Comparison of ENCODE assay signal across 8 cellular contexts in genomic region chr16:56985288-56985961, GRCh38. TPM values are rescaled to one million over a fixed set of nuclear protein-coding genes. Genes with fewer than 3 reads are reported as not detected.
DNase-seq lines count a peak whose midpoint lies in the region; ATAC-seq and TF ChIP-seq lines count a peak whose summit lies in the region.

No MANE protein-coding gene starts in this region.

- no peaks in the 10 kb centered on the region for H3K27me3 Mint-ChIP-seq in activated T-cell treated with anti-CD3 and anti-CD28 coated beads, Interleukin-2, amount 50 U/mL, for 72 hours (ENCODE audit: low read depth)
- peaks cover 9% of the 10 kb centered on the region for H3K27me3 Mint-ChIP-seq in glutamatergic neuron (ENCODE audit: unreplicated experiment)
- H3K27me3 Mint-ChIP-seq in stimulated activated memory B cell treated with anti-CD40 and anti-IgM and Interleukin-4, amounts not matched to agents 10 μg/mL and 1 μg/mL and 100 μg/mL, for 72 hours = no peaks in the 10 kb centered on the region

- H3K4me1 Mint-ChIP-seq in activated T-cell treated with anti-CD3 and anti-CD28 coated beads, Interleukin-2, amount 50 U/mL, for 72 hours (ENCODE audit: low read depth) = peaks cover 88% of the 10 kb centered on the region
- peaks cover 8% of the 10 kb centered on the region for H3K4me1 Mint-ChIP-seq in glutamatergic neuron (ENCODE audit: low read depth, unreplicated experiment)
- peaks cover 92% of the 10 kb centered on the region for H3K4me1 Mint-ChIP-seq in stimulated activated memory B cell treated with anti-CD40 and anti-IgM and Interleukin-4, amounts not matched to agents 10 μg/mL and 1 μg/mL and 100 μg/mL, for 72 hours

- peak overlapping the region; percentile 93 for H3K27ac Mint-ChIP-seq in activated T-cell treated with anti-CD3 and anti-CD28 coated beads, Interleukin-2, amount 50 U/mL, for 72 hours
- no peak overlapping the region for H3K27ac Mint-ChIP-seq in glutamatergic neuron (ENCODE audit: unreplicated experiment)
- H3K27ac Mint-ChIP-seq in stimulated activated memory B cell treated with anti-CD40 and anti-IgM and Interleukin-4, amounts not matched to agents 10 μg/mL and 1 μg/mL and 100 μg/mL, for 72 hours = peak overlapping the region; percentile 99

- DNase-seq in 8988T (peak; percentile 78), GOT3 (lab: John Stamatoyannopoulos, UW) (peak; percentile 17), glutamatergic neuron (peak; percentile 44), NCI-H345 (lab: John Stamatoyannopoulos, UW) (no peak)
- peak in 1 of 2 donors; percentile 39 for DNase-seq in activated T-cell treated with anti-CD3 and anti-CD28 coated beads, Interleukin-2, amount 50 U/mL, for 72 hours
- DNase-seq in NK-92 treated with Interleukin-12 subunit alpha and Interleukin-12 subunit beta, amount 100 ng/mL, for 24 hours (lab: John Stamatoyannopoulos, UW) = no peak
- no peak for DNase-seq in central memory CD4-positive, alpha-beta T cell

- TF ChIP-seq CTCF in glutamatergic neuron (IDR thresholded peaks at IDR 0.05; ENCODE audit: partially characterized antibody, unreplicated experiment) = no peak

- H3K4me3 Mint-ChIP-seq in activated T-cell treated with anti-CD3 and anti-CD28 coated beads, Interleukin-2, amount 50 U/mL, for 72 hours = peak overlapping the region; percentile 60 to 83
- no peak overlapping the region for H3K4me3 Mint-ChIP-seq in glutamatergic neuron (ENCODE audit: unreplicated experiment)
- peak overlapping the region; percentile 6 for H3K4me3 Mint-ChIP-seq in stimulated activated memory B cell treated with anti-CD40 and anti-IgM and Interleukin-4, amounts not matched to agents 10 μg/mL and 1 μg/mL and 100 μg/mL, for 72 hours

- ATAC-seq in activated T-cell treated with anti-CD3 and anti-CD28 coated beads, Interleukin-2, amount 50 U/mL, for 72 hours (replicated peaks in 1 of 2) = no peak
- ATAC-seq in stimulated activated memory B cell treated with anti-CD40 and anti-IgM and Interleukin-4, amounts not matched to agents 10 μg/mL and 1 μg/mL and 100 μg/mL, for 72 hours = no peak

- peaks cover 14 to 25% of the 10 kb centered on the region in 2 donors for H3K36me3 Mint-ChIP-seq in activated T-cell treated with anti-CD3 and anti-CD28 coated beads, Interleukin-2, amount 50 U/mL, for 72 hours (ENCODE audit: insufficient read depth in 2 of 2)
- no peaks in the 10 kb centered on the region for H3K36me3 Mint-ChIP-seq in glutamatergic neuron (ENCODE audit: unreplicated experiment)
- peaks cover 54% of the 10 kb centered on the region for H3K36me3 Mint-ChIP-seq in stimulated activated memory B cell treated with anti-CD40 and anti-IgM and Interleukin-4, amounts not matched to agents 10 μg/mL and 1 μg/mL and 100 μg/mL, for 72 hours

- no peaks in the 10 kb centered on the region for H3K9me3 Mint-ChIP-seq in activated T-cell treated with anti-CD3 and anti-CD28 coated beads, Interleukin-2, amount 50 U/mL, for 72 hours
- peaks cover 2% of the 10 kb centered on the region for H3K9me3 Mint-ChIP-seq in glutamatergic neuron (ENCODE audit: unreplicated experiment)
- H3K9me3 Mint-ChIP-seq in stimulated activated memory B cell treated with anti-CD40 and anti-IgM and Interleukin-4, amounts not matched to agents 10 μg/mL and 1 μg/mL and 100 μg/mL, for 72 hours = no peaks in the 10 kb centered on the region

RNA-seq across cellular contexts. Expression of gene NLRC5, which starts 3.9 kb away (rescaled TPM):
- 100 to 1,000 TPM; 239 to 256 TPM for total RNA-seq in activated T-cell treated with anti-CD3 and anti-CD28 coated beads, Interleukin-2, amount 50 U/mL, for 72 hours
- total RNA-seq in glutamatergic neuron (ENCODE audit: unreplicated experiment) = 1.5 TPM

RNA-seq across cellular contexts. Expression of gene CETP, which starts 23.7 kb away (rescaled TPM):
- total RNA-seq in activated T-cell treated with anti-CD3 and anti-CD28 coated beads, Interleukin-2, amount 50 U/mL, for 72 hours = under 1 TPM in 1 of 2 donors, not detected in 1; 0.36 TPM
- total RNA-seq in glutamatergic neuron (ENCODE audit: unreplicated experiment) = not detected

RNA-seq across cellular contexts. Expression of gene HERPUD1, which starts 53.5 kb away (rescaled TPM):
- total RNA-seq in activated T-cell treated with anti-CD3 and anti-CD28 coated beads, Interleukin-2, amount 50 U/mL, for 72 hours = 100 to 1,000 TPM; 350 to 403 TPM
- total RNA-seq in glutamatergic neuron (ENCODE audit: unreplicated experiment) = 160 TPM

Comparison
In these comparisons a context has a peak if more than half of its experiments do, and no peak if none do; other contexts are left out.
1. DNase-seq: peak in 8988T (single experiment), GOT3 (single experiment) and glutamatergic neuron (single experiment); none in NK-92 treated with Interleukin-12 subunit alpha and Interleukin-12 subunit beta, amount 100 ng/mL, for 24 hours (single experiment), central memory CD4-positive, alpha-beta T cell (single experiment) and NCI-H345 (single experiment).
2. RNA of gene NLRC5, which starts 3.9 kb away (total RNA-seq): 239 to 256 TPM in activated T-cell treated with anti-CD3 and anti-CD28 coated beads, Interleukin-2, amount 50 U/mL, for 72 hours; 1.5 TPM in glutamatergic neuron (single experiment); every median in the first group is over 10 times any median in the second.